In the genomic region with DNA sequence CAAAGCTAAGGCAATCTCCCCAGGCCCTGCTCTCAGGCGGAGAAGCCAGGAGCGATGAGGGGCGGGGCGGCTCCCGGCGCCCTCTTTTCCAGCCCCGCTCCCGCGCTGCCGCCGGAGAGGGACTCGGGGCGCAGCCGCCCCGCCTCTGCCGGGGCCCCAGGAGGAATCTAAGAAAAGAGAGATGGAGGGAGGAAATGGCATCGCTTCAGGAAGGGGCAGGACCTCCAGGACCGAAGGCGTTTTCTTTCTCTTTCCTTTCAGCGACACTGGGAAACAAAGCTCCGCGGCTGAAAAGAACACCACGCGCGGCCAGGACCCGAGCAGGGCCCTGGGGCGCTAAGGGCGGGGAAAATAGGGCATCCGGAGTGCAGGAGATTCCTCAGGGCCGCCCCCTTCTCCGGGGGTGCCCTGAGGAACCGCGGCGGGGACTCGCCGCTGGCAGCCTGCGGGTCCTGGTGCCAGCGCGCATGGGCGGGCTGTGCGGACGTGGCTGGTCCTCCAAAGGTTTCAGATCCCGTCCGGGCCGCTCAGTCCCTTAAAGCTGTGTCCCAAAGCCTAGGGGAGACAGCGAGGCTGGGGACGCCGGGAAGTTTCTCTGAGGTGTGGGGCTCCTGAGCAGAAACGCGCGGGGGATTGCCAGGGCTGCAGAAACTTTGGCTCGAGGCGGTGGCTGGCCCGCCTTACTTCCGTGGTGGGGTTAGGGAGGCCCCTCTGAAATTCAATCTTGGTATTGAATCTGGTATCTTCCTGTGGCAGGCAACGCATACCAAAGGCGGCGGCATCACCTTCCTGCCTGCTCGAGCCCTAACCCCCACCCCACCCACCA, we compare ENCODE assay signal across 8 cellular contexts. TPM values are rescaled to one million over a fixed set of nuclear protein-coding genes. Genes with fewer than 3 reads are reported as not detected.
A peak's percentile ranks its signal among the peaks of the same experiment; 100 is the strongest.
DNase-seq lines count a peak whose midpoint lies in the region; ATAC-seq and TF ChIP-seq lines count a peak whose summit lies in the region.

No MANE protein-coding gene starts in this region.

- no peaks in the 10 kb centered on the region for H3K36me3 ChIP-seq in left ventricle myocardium inferior
- no peaks in the 10 kb centered on the region for H3K36me3 ChIP-seq in sigmoid colon
- no peaks in the 10 kb centered on the region for H3K36me3 ChIP-seq in SJCRH30

- CTCF ChIA-PET in WTC11 (lab: Charles Lee) = interaction anchor here (0.7 to 4.2 kb wide), 5 partner anchors 18 to 70 kb away, joined by 3 to 38 read pairs (median 6); no protein-coding TSS in a partner anchor

- peak overlapping the region; percentile 86 for H3K4me3 Mint-ChIP-seq in WTC11

- intact Hi-C loops in left ventricle myocardium inferior (cut with micrococcal nuclease) = no loop called here
- intact Hi-C loops in sigmoid colon (cut with DNase I) = no loop called here

- peak; percentile 25 for DNase-seq in activated T-cell treated with anti-CD3 and anti-CD28 coated beads, Interleukin-2, amount 50 U/mL, for 1 hour
- DNase-seq in activated T-cell treated with anti-CD3 and anti-CD28 coated beads for 4 hours (no peak), WTC11 (ENCODE audit: low spot score) (peak; percentile 56), left ventricle myocardium inferior (no peak), sigmoid colon (peak; percentile 63), kidney glomerular epithelial cell (lab: John Stamatoyannopoulos, UW) (no peak), SJCRH30 (no peak)

- ATAC-seq in WTC11 (peak; percentile 35), HG02884 (IDR thresholded peaks at IDR 0.05; ENCODE audit: unreplicated experiment) (no peak)

- no peak for TF ChIP-seq POLR2A in sigmoid colon (IDR thresholded peaks at IDR 0.05)

- peaks cover 2% of the 10 kb centered on the region for H3K9me3 Mint-ChIP-seq in WTC11

- H3K36me3 Mint-ChIP-seq in WTC11 = no peaks in the 10 kb centered on the region

- POLR2A ChIA-PET in WTC11 (lab: Charles Lee) = no interaction called here

- no peak overlapping the region for H3K27ac Mint-ChIP-seq in WTC11

- no peak for TF ChIP-seq CTCF in WTC11 (IDR thresholded peaks at IDR 0.05)
- TF ChIP-seq CTCF in left ventricle myocardium inferior (IDR thresholded peaks at IDR 0.05; ENCODE audit: borderline replicate concordance) = no peak
- no peak for TF ChIP-seq CTCF in sigmoid colon (IDR thresholded peaks at IDR 0.05)

- H3K4me3 ChIP-seq in left ventricle myocardium inferior (peak overlapping the region; percentile 72), sigmoid colon (peak overlapping the region; percentile 43 to 62 (median 50)), SJCRH30 (no peak overlapping the region)

- no peak for TF ChIP-seq EP300 in sigmoid colon (IDR thresholded peaks at IDR 0.05)

- H3K9me3 ChIP-seq in left ventricle myocardium inferior (replicated peaks) (no peaks in the 10 kb centered on the region), sigmoid colon (no peaks in the 10 kb centered on the region), SJCRH30 (replicated peaks) (no peaks in the 10 kb centered on the region)

- WGBS in sigmoid colon, 2 donors = 1 to 2% methylated on average over 59 of the region's 59 CpGs

- H3K27ac ChIP-seq in left ventricle myocardium inferior (replicated peaks) (no peak overlapping the region), sigmoid colon (no peak overlapping the region), SJCRH30 (no peak overlapping the region)

- H3K27me3 ChIP-seq in left ventricle myocardium inferior (ENCODE audit: low read depth) (peaks cover 95% of the 10 kb centered on the region), sigmoid colon (peaks cover 40 to 78% (median 76%) of the 10 kb centered on the region in 3 donors), SJCRH30 (no peaks in the 10 kb centered on the region)

- H3K4me1 ChIP-seq in left ventricle myocardium inferior (peaks cover 16% of the 10 kb centered on the region), sigmoid colon (peaks cover 0 to 23% (median 18%) of the 10 kb centered on the region in 4 donors), SJCRH30 (no peaks in the 10 kb centered on the region)

- H3K4me1 Mint-ChIP-seq in WTC11 = peaks cover 33% of the 10 kb centered on the region

- H3K27me3 Mint-ChIP-seq in WTC11 (ENCODE audit: low read depth) = peaks cover 95% of the 10 kb centered on the region

TF ChIP-seq in WTC11, 78 proteins besides CTCF, POLR2A, EP300 and RAD21:
- TF ChIP-seq, protein P1, sequence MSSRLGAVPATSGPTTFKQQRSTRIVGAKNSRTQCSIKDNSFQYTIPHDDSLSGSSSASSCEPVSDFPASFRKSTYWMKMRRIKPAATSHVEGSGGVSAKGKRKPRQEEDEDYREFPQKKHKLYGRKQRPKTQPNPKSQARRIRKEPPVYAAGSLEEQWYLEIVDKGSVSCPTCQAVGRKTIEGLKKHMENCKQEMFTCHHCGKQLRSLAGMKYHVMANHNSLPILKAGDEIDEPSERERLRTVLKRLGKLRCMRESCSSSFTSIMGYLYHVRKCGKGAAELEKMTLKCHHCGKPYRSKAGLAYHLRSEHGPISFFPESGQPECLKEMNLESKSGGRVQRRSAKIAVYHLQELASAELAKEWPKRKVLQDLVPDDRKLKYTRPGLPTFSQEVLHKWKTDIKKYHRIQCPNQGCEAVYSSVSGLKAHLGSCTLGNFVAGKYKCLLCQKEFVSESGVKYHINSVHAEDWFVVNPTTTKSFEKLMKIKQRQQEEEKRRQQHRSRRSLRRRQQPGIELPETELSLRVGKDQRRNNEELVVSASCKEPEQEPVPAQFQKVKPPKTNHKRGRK (CRISPR knock-in tag; IDR thresholded peaks at IDR 0.05; ENCODE audit: borderline replicate concordance) = 0 out of 2 replicates have a peak, but pooled peaks have one; percentile 31
- no peak for TF ChIP-seq TEAD1 (CRISPR knock-in tag; IDR thresholded peaks at IDR 0.05)

RNA-seq across cellular contexts. Expression of a gene that starts 2.8 kb away (rescaled TPM):
- not detected in 3 replicates for total RNA-seq in WTC11 (2021)
- total RNA-seq in left ventricle myocardium inferior = not detected
- total RNA-seq in sigmoid colon = not detected
- polyA plus RNA-seq in sigmoid colon = not detected
- not detected in 2 replicates for total RNA-seq in SJCRH30 (2014; rRNA removed; shearing (Covaris generic))

Comparison
In these comparisons a context has a peak if more than half of its experiments do, and no peak if none do; other contexts are left out.
1. DNase-seq: peak in activated T-cell treated with anti-CD3 and anti-CD28 coated beads, Interleukin-2, amount 50 U/mL, for 1 hour (single experiment), WTC11 (single experiment) and sigmoid colon (single experiment); none in activated T-cell treated with anti-CD3 and anti-CD28 coated beads for 4 hours (single experiment), left ventricle myocardium inferior (single experiment), kidney glomerular epithelial cell (single experiment) and SJCRH30 (0 of 2).